Comparison of ENCODE assay signal across 1 cellular context in the genomic region with DNA sequence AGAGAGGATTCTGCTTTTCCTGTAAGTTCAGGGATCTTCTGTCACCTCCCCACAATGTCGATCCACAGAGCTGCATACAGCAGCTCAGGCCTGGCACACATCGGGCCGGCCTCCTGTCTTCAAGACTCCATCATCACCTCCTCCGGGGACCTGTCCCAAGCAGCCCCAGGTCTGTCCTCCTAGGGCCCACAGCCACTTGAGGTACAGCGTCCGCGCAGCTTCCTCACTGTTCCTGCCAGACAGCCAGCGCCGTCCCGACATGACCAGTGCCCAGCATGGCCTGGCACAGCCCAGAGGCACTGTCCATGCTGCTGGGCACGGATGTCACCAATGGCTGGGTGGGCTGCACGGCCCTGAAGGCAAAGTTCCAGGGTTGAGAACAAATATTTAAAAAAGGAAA.
TF ChIP-seq lines count a peak whose summit lies in the region.

No MANE protein-coding gene starts in this region.

TF ChIP-seq in SK-N-SH treated with all-trans-retinoic acid at 6 μM for 48 hours, 23 proteins besides CTCF, POLR2A, EP300 and RAD21 (continued from another document):
- TF ChIP-seq CSRNP3 (CRISPR knock-in tag; IDR thresholded peaks at IDR 0.05) (no peak), SNAI2 (CRISPR knock-in tag; IDR thresholded peaks at IDR 0.05) (no peak), ISL1 (CRISPR knock-in tag; IDR thresholded peaks at IDR 0.05) (no peak), BACH2 (CRISPR knock-in tag; IDR thresholded peaks at IDR 0.05; ENCODE audit: borderline replicate concordance) (no peak), ZFP30 (CRISPR knock-in tag; IDR thresholded peaks at IDR 0.05) (no peak), RARB (CRISPR knock-in tag; IDR thresholded peaks at IDR 0.05) (no peak), ARNTL (CRISPR knock-in tag; IDR thresholded peaks at IDR 0.05; ENCODE audit: borderline replicate concordance, low read depth) (no peak), ZFP3 (CRISPR knock-in tag; IDR thresholded peaks at IDR 0.05) (no peak), GLIS3 (CRISPR knock-in tag; IDR thresholded peaks at IDR 0.05) (no peak), ZNF70 (CRISPR knock-in tag; IDR thresholded peaks at IDR 0.05) (no peak), ESRRG (CRISPR knock-in tag; IDR thresholded peaks at IDR 0.05) (no peak)
- TF ChIP-seq, protein P1, sequence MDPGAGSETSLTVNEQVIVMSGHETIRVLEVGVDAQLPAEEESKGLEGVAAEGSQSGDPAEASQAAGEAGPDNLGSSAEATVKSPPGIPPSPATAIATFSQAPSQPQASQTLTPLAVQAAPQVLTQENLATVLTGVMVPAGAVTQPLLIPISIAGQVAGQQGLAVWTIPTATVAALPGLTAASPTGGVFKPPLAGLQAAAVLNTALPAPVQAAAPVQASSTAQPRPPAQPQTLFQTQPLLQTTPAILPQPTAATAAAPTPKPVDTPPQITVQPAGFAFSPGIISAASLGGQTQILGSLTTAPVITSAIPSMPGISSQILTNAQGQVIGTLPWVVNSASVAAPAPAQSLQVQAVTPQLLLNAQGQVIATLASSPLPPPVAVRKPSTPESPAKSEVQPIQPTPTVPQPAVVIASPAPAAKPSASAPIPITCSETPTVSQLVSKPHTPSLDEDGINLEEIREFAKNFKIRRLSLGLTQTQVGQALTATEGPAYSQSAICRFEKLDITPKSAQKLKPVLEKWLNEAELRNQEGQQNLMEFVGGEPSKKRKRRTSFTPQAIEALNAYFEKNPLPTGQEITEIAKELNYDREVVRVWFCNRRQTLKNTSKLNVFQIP (CRISPR knock-in tag; IDR thresholded peaks at IDR 0.05; ENCODE audit: borderline replicate concordance, low read depth), result no peak
- TF ChIP-seq, protein P2, sequence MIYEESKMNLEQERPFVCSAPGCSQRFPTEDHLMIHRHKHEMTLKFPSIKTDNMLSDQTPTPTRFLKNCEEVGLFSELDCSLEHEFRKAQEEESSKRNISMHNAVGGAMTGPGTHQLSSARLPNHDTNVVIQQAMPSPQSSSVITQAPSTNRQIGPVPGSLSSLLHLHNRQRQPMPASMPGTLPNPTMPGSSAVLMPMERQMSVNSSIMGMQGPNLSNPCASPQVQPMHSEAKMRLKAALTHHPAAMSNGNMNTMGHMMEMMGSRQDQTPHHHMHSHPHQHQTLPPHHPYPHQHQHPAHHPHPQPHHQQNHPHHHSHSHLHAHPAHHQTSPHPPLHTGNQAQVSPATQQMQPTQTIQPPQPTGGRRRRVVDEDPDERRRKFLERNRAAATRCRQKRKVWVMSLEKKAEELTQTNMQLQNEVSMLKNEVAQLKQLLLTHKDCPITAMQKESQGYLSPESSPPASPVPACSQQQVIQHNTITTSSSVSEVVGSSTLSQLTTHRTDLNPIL (CRISPR knock-in tag; IDR thresholded peaks at IDR 0.05; ENCODE audit: low read depth), result no peak
TF ChIP-seq in SK-N-SH treated with all-trans-retinoic acid at 6 μM for 48 hours: peak in this region for 0.
